Comparison of ENCODE assay signal across 2 cellular contexts in genomic region chr11:11230802-11231562, GRCh38.
TF ChIP-seq lines count a peak whose summit lies in the region.

No MANE protein-coding gene starts in this region.

TF ChIP-seq in GM23338, 12 proteins besides CTCF, POLR2A, EP300 and RAD21 (continued from another document):
- no peak for TF ChIP-seq JUNB (IDR thresholded peaks at IDR 0.05; ENCODE audit: unreplicated experiment)
- no peak for TF ChIP-seq POLR2AphosphoS5 (IDR thresholded peaks at IDR 0.05; ENCODE audit: low read depth)
- no peak for TF ChIP-seq STAT1 (IDR thresholded peaks at IDR 0.05; ENCODE audit: unreplicated experiment)

TF ChIP-seq in WTC11, 78 proteins besides CTCF, POLR2A, EP300 and RAD21 (continued from another document):
- TF ChIP-seq ZNF425 (CRISPR knock-in tag; conservative IDR thresholded peaks at IDR 0.05) (no peak), NR3C1 (CRISPR knock-in tag; conservative IDR thresholded peaks at IDR 0.05; ENCODE audit: low read depth) (no peak), MYBL2 (CRISPR knock-in tag; IDR thresholded peaks at IDR 0.05) (no peak)
